ENCODE assay signal across 22 cellular contexts in genomic region chr11:73592640-73593039, GRCh38. TPM values are rescaled to one million over a fixed set of nuclear protein-coding genes. Genes with fewer than 3 reads are reported as not detected.
"Had no signal": no experiment of that assay in that cellular context is flagged by ENCODE, and none has a peak within 500 bp of the region (broad histone marks: within the 10 kb centered on the region; RNA-seq: fewer than 3 reads in every experiment).

No MANE protein-coding gene starts in this region.

- ATAC-seq: foreskin keratinocyte; left colon; left ventricle myocardium superior; natural killer cell treated with Interleukin-12 subunit alpha and Interleukin-12 subunit beta and Interleukin-15 and Interleukin-18, amount 100 ng/mL, for 72 hours had no signal

- FAIRE-seq: endothelial cell of umbilical vein had no signal

- H3K9ac ChIP-seq: neural progenitor cell had no signal

- H3K4me1 ChIP-seq: foreskin keratinocyte had no signal

- H3K9me3 ChIP-seq: ovary, right atrium auricular region, sigmoid colon had no signal

- H3K36me3 Mint-ChIP-seq: natural killer cell treated with Interleukin-12 subunit alpha and Interleukin-12 subunit beta and Interleukin-15 and Interleukin-18, amount 100 ng/mL, for 72 hours had no signal

- H2AFZ ChIP-seq: hepatocyte, neural progenitor cell had no signal

- H3K27me3 ChIP-seq: foreskin keratinocyte, hepatocyte, neural progenitor cell, ovary, right atrium auricular region, sigmoid colon had no signal

- H3K4me2 ChIP-seq: hepatocyte, neural progenitor cell had no signal

- H3K4me3 ChIP-seq: hepatocyte, lung, neural progenitor cell, ovary, right atrium auricular region, sigmoid colon, skin epidermis had no signal

- H3K27me3 Mint-ChIP-seq: natural killer cell treated with Interleukin-12 subunit alpha and Interleukin-12 subunit beta and Interleukin-15 and Interleukin-18, amount 100 ng/mL, for 72 hours had no signal

- H3K4me3 Mint-ChIP-seq: natural killer cell treated with Interleukin-12 subunit alpha and Interleukin-12 subunit beta and Interleukin-15 and Interleukin-18, amount 100 ng/mL, for 72 hours; neural progenitor cell had no signal

- DNase-seq: dermis blood vessel endothelial cell; erythroblast; foreskin keratinocyte; head of caudate nucleus; left colon; left ventricle myocardium superior; mesenchymal stem cell; midbrain; nucleus accumbens; ovary; sigmoid colon; stimulated activated CD4-positive, alpha-beta T cell treated with anti-CD3 and anti-CD28 coated beads, Interleukin-2, amount 100 ng/mL, for 24 hours; stimulated activated CD4-positive, alpha-beta T cell treated with anti-CD3 and anti-CD28 coated beads, Interleukin-4, amount 100 ng/mL, for 4 hours; stimulated activated naive CD4-positive, alpha-beta T cell; trophoblast cell had no signal

- H3K27ac Mint-ChIP-seq: natural killer cell treated with Interleukin-12 subunit alpha and Interleukin-12 subunit beta and Interleukin-15 and Interleukin-18, amount 100 ng/mL, for 72 hours; neural progenitor cell had no signal

- H3K36me3 ChIP-seq: neural progenitor cell, ovary, right atrium auricular region, sigmoid colon had no signal

- H3K27ac ChIP-seq: foreskin keratinocyte, hepatocyte, neural progenitor cell, ovary, right atrium auricular region, sigmoid colon, skin epidermis had no signal

RNA-seq across cellular contexts. Expression of gene PLEKHB1, which starts 53.7 kb away (rescaled TPM):
- total RNA-seq: foreskin keratinocyte had no signal
